In genomic region chr19:4114181-4114580, GRCh38 we compare ENCODE assay signal across 25 cellular contexts. TPM values are rescaled to one million over a fixed set of nuclear protein-coding genes. Genes with fewer than 3 reads are reported as not detected.
A peak's percentile ranks its signal among the peaks of the same experiment; 100 is the strongest.
DNase-seq lines count a peak whose midpoint lies in the region; ATAC-seq and TF ChIP-seq lines count a peak whose summit lies in the region.
"Had no signal": no experiment of that assay in that cellular context is flagged by ENCODE, and none has a peak within 500 bp of the region (broad histone marks: within the 10 kb centered on the region; RNA-seq: fewer than 3 reads in every experiment).

No MANE protein-coding gene starts in this region.

- intact Hi-C loops in CD4-positive, alpha-beta T cell (cut with DNase I, micrococcal nuclease) = loop anchor here (2.0 kb wide), 2 partner anchors 45 to 107 kb away; partner anchors contain the start of gene PIAS4 (in 1 of the 2)

- H3K9ac ChIP-seq in BLaER1 treated with 17β-estradiol and CSF1 and Interleukin-3, amounts not matched to agents 10 nM and 100 nM = peak overlapping the region in 4 of 11 experiments; percentile 10 to 70 (median 58); a peak in 2 of 22 replicates

- H3K36me3 Mint-ChIP-seq in CD4-positive, alpha-beta T cell (ENCODE audit: low read depth) = peaks cover 51% of the 10 kb centered on the region
- no peaks in the 10 kb centered on the region for H3K36me3 Mint-ChIP-seq in T-helper 17 cell (ENCODE audit: low read depth)

- peaks cover 28% of the 10 kb centered on the region for H3K4me1 Mint-ChIP-seq in CD4-positive, alpha-beta T cell (ENCODE audit: low read depth)
- peaks cover 29% of the 10 kb centered on the region for H3K4me1 Mint-ChIP-seq in T-helper 17 cell

- H3K27ac ChIP-seq in BLaER1 treated with 17β-estradiol and CSF1 and Interleukin-3, amounts not matched to agents 10 nM and 100 nM = peak overlapping the region in 1 of 11 experiments; percentile 55; a peak in 2 of 22 replicates
- H3K27ac ChIP-seq in CD4-positive, alpha-beta T cell (ENCODE audit: low read depth, low read length) = peak overlapping the region; percentile 29
- peak overlapping the region; percentile 10 for H3K27ac ChIP-seq in mesodermal cell (ENCODE audit: low read depth, low read length, severe bottlenecking)
- H3K27ac ChIP-seq: hepatocyte, tibial nerve had no signal

- ATAC-seq in CD4-positive, alpha-beta T cell (ENCODE audit: poor library complexity) = no peak
- no peak for ATAC-seq in T-helper 17 cell
- ATAC-seq in GM21390 (IDR thresholded peaks at IDR 0.05; ENCODE audit: unreplicated experiment) = no peak

- no peaks in the 10 kb centered on the region for H3K27me3 ChIP-seq in BLaER1 treated with 17β-estradiol and CSF1 and Interleukin-3, amounts not matched to agents 10 nM and 100 nM
- H3K27me3 ChIP-seq in CD4-positive, alpha-beta T cell (ENCODE audit: control insufficient read depth, insufficient read depth, low read length) = no peaks in the 10 kb centered on the region
- H3K27me3 ChIP-seq: hepatocyte, stomach, tibial nerve had no signal

- peak overlapping the region; percentile 75 to 99 (median 97); a peak in 21 of 22 replicates for H3K4me2 ChIP-seq in BLaER1 treated with 17β-estradiol and CSF1 and Interleukin-3, amounts not matched to agents 10 nM and 100 nM
- H3K4me2 ChIP-seq: hepatocyte had no signal

- no peak overlapping the region for H3K4me3 ChIP-seq in BLaER1 treated with 17β-estradiol and CSF1 and Interleukin-3, amounts not matched to agents 10 nM and 100 nM
- no peak overlapping the region for H3K4me3 ChIP-seq in mesodermal cell (ENCODE audit: extremely low read depth, insufficient read depth, low read length, poor library complexity, severe bottlenecking)
- H3K4me3 ChIP-seq: hepatocyte, stomach, tibial nerve had no signal

- no peak for DNase-seq in CD4-positive, alpha-beta T cell
- DNase-seq in T-helper 17 cell (no peak), occipital lobe (lab: John Stamatoyannopoulos, UW) (no peak), NCI-H345 treated with DMSO at 0.1 percent for 48 hours (lab: John Stamatoyannopoulos, UW; ENCODE audit: unreplicated experiment) (no peak)
- DNase-seq: activated T-cell treated with anti-CD3 and anti-CD28 coated beads, Interleukin-2, amount 50 U/mL, for 72 hours; DND-41; effector memory CD8-positive, alpha-beta T cell; foreskin melanocyte; HFFc6; Karpas-422; NCI-H187; small intestine; stimulated activated CD4-positive, alpha-beta T cell treated with anti-CD3 and anti-CD28 coated beads, Interleukin-4, amount 100 ng/mL, for 24 hours; stomach had no signal

- H3K36me3 ChIP-seq in BLaER1 treated with 17β-estradiol and CSF1 and Interleukin-3, amounts not matched to agents 10 nM and 100 nM = peaks cover 62 to 98% (median 84%) of the 10 kb centered on the region in 11 experiments
- peaks cover 93% of the 10 kb centered on the region for H3K36me3 ChIP-seq in mesodermal cell (ENCODE audit: control insufficient read depth, insufficient read depth, low read length)

- POLR2A ChIA-PET in CD4-positive, alpha-beta T cell (lab: Charles Lee) = interaction anchor here (1.2 to 3.2 kb wide), 4 partner anchors 9 to 127 kb away, joined by 4 to 17 read pairs (median 5); no protein-coding TSS in a partner anchor

- peaks cover 0 to 9% (median 0%) of the 10 kb centered on the region in 11 experiments; a peak in 4 of 22 replicates for H3K9me3 ChIP-seq in BLaER1 treated with 17β-estradiol and CSF1 and Interleukin-3, amounts not matched to agents 10 nM and 100 nM (replicated peaks in 1 of 11)
- no peaks in the 10 kb centered on the region for H3K9me3 ChIP-seq in CD4-positive, alpha-beta T cell (ENCODE audit: control insufficient read depth, low read length)
- H3K9me3 ChIP-seq in T-helper 17 cell (ENCODE audit: control insufficient read depth, low read length, poor library complexity, severe bottlenecking) (no peaks in the 10 kb centered on the region), mesodermal cell (ENCODE audit: control insufficient read depth, low read length) (no peaks in the 10 kb centered on the region)
- H3K9me3 ChIP-seq: stomach, tibial nerve had no signal

- H3K4me1 ChIP-seq in BLaER1 treated with 17β-estradiol and CSF1 and Interleukin-3, amounts not matched to agents 10 nM and 100 nM = peaks cover 65 to 89% (median 71%) of the 10 kb centered on the region in 10 experiments
- H3K4me1 ChIP-seq in mesodermal cell (ENCODE audit: control insufficient read depth, insufficient read depth, low read length, poor library complexity, severe bottlenecking) = no peaks in the 10 kb centered on the region

- TF ChIP-seq CTCF in CD4-positive, alpha-beta T cell (IDR thresholded peaks at IDR 0.05) = no peak

- 94 to 97% methylated on average over 18 to 19 of the region's 19 CpGs for WGBS in mesodermal cell (ENCODE audit: insufficient coverage in 2 of 2), 2 experiments

- no peaks in the 10 kb centered on the region for H3K27me3 Mint-ChIP-seq in CD4-positive, alpha-beta T cell
- H3K27me3 Mint-ChIP-seq in T-helper 17 cell = no peaks in the 10 kb centered on the region
- H3K27me3 Mint-ChIP-seq: effector memory CD8-positive, alpha-beta T cell had no signal

- CTCF ChIA-PET in CD4-positive, alpha-beta T cell (lab: Charles Lee) = interaction anchor here (1.6 to 3.2 kb wide), 2 partner anchors 9 to 25 kb away, joined by 9 to 17 read pairs; no protein-coding TSS in a partner anchor

- no peak overlapping the region for H3K4me3 Mint-ChIP-seq in CD4-positive, alpha-beta T cell
- H3K4me3 Mint-ChIP-seq in T-helper 17 cell = peak overlapping the region; percentile 15
- H3K4me3 Mint-ChIP-seq: HFFc6 had no signal

- H3K27ac Mint-ChIP-seq in CD4-positive, alpha-beta T cell = peak overlapping the region; percentile 87
- H3K27ac Mint-ChIP-seq in T-helper 17 cell = no peak overlapping the region
- H3K27ac Mint-ChIP-seq: activated T-cell treated with anti-CD3 and anti-CD28 coated beads, Interleukin-2, amount 50 U/mL, for 72 hours; HFFc6 had no signal

- H4K20me1 ChIP-seq in BLaER1 treated with 17β-estradiol and CSF1 and Interleukin-3, amounts not matched to agents 10 nM and 100 nM = peaks cover 54 to 100% (median 93%) of the 10 kb centered on the region in 11 experiments

- H3K9me3 Mint-ChIP-seq in CD4-positive, alpha-beta T cell = no peaks in the 10 kb centered on the region
- H3K9me3 Mint-ChIP-seq: activated naive CD4-positive, alpha-beta T cell treated with anti-CD3 and anti-CD28 coated beads, Interleukin-2, amount 50 U/mL, for 72 hours; activated T-cell treated with anti-CD3 and anti-CD28 coated beads, Interleukin-2, amount 50 U/mL, for 72 hours; effector memory CD8-positive, alpha-beta T cell; HFFc6 had no signal

RNA-seq across cellular contexts. Expression of gene MAP2K2, which starts 9.7 kb away (rescaled TPM):
- 10 to 100 TPM; 72.7 to 77.6 TPM for total RNA-seq in CD4-positive, alpha-beta T cell
- total RNA-seq in T-helper 17 cell = 10 to 100 TPM; 94.3 to 94.6 TPM
- 164 TPM for polyA plus RNA-seq in mesodermal cell (2013, experiment 1 of 2)
- 138 TPM for polyA plus RNA-seq in mesodermal cell (2013, experiment 2 of 2)
- total RNA-seq in occipital lobe = 61.3 TPM

RNA-seq across cellular contexts. Expression of gene CREB3L3, which starts 39.2 kb away (rescaled TPM):
- under 1 TPM in 1 of 2 experiments, not detected in 1; 0.08 TPM for total RNA-seq in CD4-positive, alpha-beta T cell
- total RNA-seq in T-helper 17 cell (under 1 TPM in 1 of 2 donors, not detected in 1; 0.82 TPM), occipital lobe (not detected)
- not detected for polyA plus RNA-seq in mesodermal cell (2013, experiment 1 of 2)
- polyA plus RNA-seq in mesodermal cell (2013, experiment 2 of 2) = not detected
- total RNA-seq: chondrocyte, esophagus mucosa, HFFc6, left ventricle myocardium superior, renal cortical epithelial cell, Right ventricle myocardium inferior, tibial nerve had no signal

RNA-seq across cellular contexts. Expression of gene ZBTB7A, which starts 47.5 kb away (rescaled TPM):
- 10 to 100 TPM; 44.2 to 47.2 TPM for total RNA-seq in CD4-positive, alpha-beta T cell
- total RNA-seq in T-helper 17 cell = 10 to 100 TPM; 47.3 to 51.1 TPM
- polyA plus RNA-seq in mesodermal cell (2013, experiment 1 of 2) = 9.1 TPM
- polyA plus RNA-seq in mesodermal cell (2013, experiment 2 of 2) = 8.0 TPM
- 2.0 TPM for total RNA-seq in occipital lobe

Comparison
In these comparisons a context has a peak if more than half of its experiments do, and no peak if none do; other contexts are left out.
1. RNA of gene ZBTB7A, which starts 47.5 kb away (total RNA-seq): 47.3 to 51.1 TPM in T-helper 17 cell and 44.2 to 47.2 TPM in CD4-positive, alpha-beta T cell; 2.0 TPM in occipital lobe (single experiment); every median in the first group is over 10 times any median in the second.